9 cellular contexts compared by ENCODE assay signal in genomic region chr12:92136883-92137582, GRCh38. TPM values are rescaled to one million over a fixed set of nuclear protein-coding genes. Genes with fewer than 3 reads are reported as not detected.
DNase-seq lines count a peak whose midpoint lies in the region; ATAC-seq, FAIRE-seq and TF ChIP-seq lines count a peak whose summit lies in the region.
"Had no signal": no experiment of that assay in that cellular context is flagged by ENCODE, and none has a peak within 500 bp of the region (broad histone marks: within the 10 kb centered on the region; RNA-seq: fewer than 3 reads in every experiment).

No MANE protein-coding gene starts in this region.

- H3K9me3 ChIP-seq in HepG2 (ENCODE audit: low read length) (no peaks in the 10 kb centered on the region), vagina (no peaks in the 10 kb centered on the region)
- H3K9me3 ChIP-seq: SJCRH30 had no signal

- peak; percentile 96 for DNase-seq in COLO829 (ENCODE audit: low spot score)
- DNase-seq in HuH-7.5 (ENCODE audit: low spot score): peak; percentile 20
- DNase-seq in amniotic stem cell (lab: John Stamatoyannopoulos, UW): peak; percentile 80
- peak; percentile 65 for DNase-seq in HepG2 (ENCODE audit: low spot score)
- no peak for DNase-seq in vagina (ENCODE audit: extremely low spot score in 2 of 2)
- DNase-seq in H7: no peak
- no peak for DNase-seq in NCI-H82 treated with DMSO at 0.1 percent for 48 hours (lab: John Stamatoyannopoulos, UW; ENCODE audit: unreplicated experiment)

- peak overlapping the region; percentile 43 for H3K4me2 ChIP-seq in HepG2 (ENCODE audit: low read depth, low read length)

- no peak overlapping the region for H3K9ac ChIP-seq in HepG2 (ENCODE audit: insufficient read depth, low read depth, low read length)

- TF ChIP-seq RAD21 in HepG2 (CRISPR knock-in tag; IDR thresholded peaks at IDR 0.05): no peak

- H3K4me1 ChIP-seq in HepG2 (ENCODE audit: insufficient read depth, low read length) (peaks cover 62% of the 10 kb centered on the region), vagina (peaks cover 71% of the 10 kb centered on the region)

- intact Hi-C loops in HepG2 (cut with micrococcal nuclease; ENCODE audit: unreplicated experiment): loop anchor here (2.0 to 5.0 kb wide), 2 partner anchors 66 to 365 kb away; no protein-coding TSS in a partner anchor
- intact Hi-C loops in vagina (cut with DNase I): no loop called here

- H3K27ac ChIP-seq in HepG2 (ENCODE audit: extremely low read length, insufficient read depth, low read length) (peak overlapping the region; percentile 42), vagina (peak overlapping the region; percentile 100)
- H3K27ac ChIP-seq: SJCRH30 had no signal

- H3K4me3 ChIP-seq in HepG2 (replicated peaks in 1 of 3; ENCODE audit: insufficient read depth in 1 of 3, low read depth in 2 of 3, low read length in 3 of 3) (peak overlapping the region in 1 of 3 experiments; percentile 14; a peak in 1 of 6 replicates), vagina (peak overlapping the region; percentile 84 to 85), H7 (ENCODE audit: insufficient read depth, low read depth, low read length) (no peak overlapping the region)
- H3K4me3 ChIP-seq: SJCRH30 had no signal

- H3K27me3 ChIP-seq in HepG2 (ENCODE audit: control insufficient read depth in 1 of 2, insufficient read depth in 2 of 2, low read length in 2 of 2): no peaks in the 10 kb centered on the region
- no peaks in the 10 kb centered on the region for H3K27me3 ChIP-seq in vagina
- no peaks in the 10 kb centered on the region for H3K27me3 ChIP-seq in H7 (ENCODE audit: control insufficient read depth, insufficient read depth, low read length)
- H3K27me3 ChIP-seq: SJCRH30 had no signal

- CTCF ChIA-PET in HepG2 (lab: Yijun Ruan, JAX; ENCODE audit: low intra/inter-chr PET ratio, low total read pairs): no interaction called here

- peak; percentile 53 for FAIRE-seq in HepG2 (lab: Jason Lieb, UNC)

- TF ChIP-seq POLR2A in HepG2 (IDR thresholded peaks at IDR 0.05; ENCODE audit: insufficient read depth in 1 of 2, low read depth in 2 of 2, low read length in 2 of 2) (no peak), vagina (IDR thresholded peaks at IDR 0.05) (no peak)

- H3K36me3 ChIP-seq in HepG2 (replicated peaks in 1 of 2; ENCODE audit: control insufficient read depth in 1 of 2, insufficient read depth in 2 of 2, low read length in 2 of 2): no peaks in the 10 kb centered on the region
- peaks cover 4 to 5% of the 10 kb centered on the region in 2 donors for H3K36me3 ChIP-seq in vagina
- H3K36me3 ChIP-seq in H7 (replicated peaks; ENCODE audit: control insufficient read depth, insufficient read depth, low read length): no peaks in the 10 kb centered on the region

- TF ChIP-seq EP300 in HepG2 (IDR thresholded peaks at IDR 0.05; ENCODE audit: low read depth in 2 of 2, low read length in 2 of 2) (0 out of 4 replicates have a peak, but pooled peaks of 1 of the 2 experiments have one; percentile 12), HepG2 (CRISPR knock-in tag; IDR thresholded peaks at IDR 0.05; ENCODE audit: borderline replicate concordance) (no peak)

- ATAC-seq in HepG2 (peak; percentile 86), HG02840 (IDR thresholded peaks at IDR 0.05; ENCODE audit: low FRiP score, unreplicated experiment) (no peak)

- H3K79me2 ChIP-seq in HepG2 (ENCODE audit: insufficient read depth, low read length): peaks cover 33% of the 10 kb centered on the region

- in situ Hi-C loops in HepG2 (cut with HindIII; ENCODE audit: extremely low pct_ligation_motif_present, low pct_unique_long_range_greater_than_20kb): no loop called here

- TF ChIP-seq CTCF in HepG2 (CRISPR knock-in tag; IDR thresholded peaks at IDR 0.05) (no peak), vagina (IDR thresholded peaks at IDR 0.05) (no peak)

- 34% methylated on average over 3 of the region's 3 CpGs for WGBS in HepG2 (ENCODE audit: low lambda C conversion rate)

- no TSS peak for BruUV-seq in HepG2 (replicated peaks; lab: Mats Ljungman, UMichigan)

- POLR2A ChIA-PET in HepG2 (lab: Yijun Ruan, JAX): interaction anchor here (1.1 to 2.3 kb wide), 3 partner anchors 9 to 72 kb away, joined by 7 to 50 read pairs (median 13); partner anchors contain the start of gene BTG1

- H4K20me1 ChIP-seq in HepG2 (ENCODE audit: insufficient read depth, low read length): peaks cover 21% of the 10 kb centered on the region

- no peak overlapping the region for H2AFZ ChIP-seq in HepG2 (ENCODE audit: low read length)

TF ChIP-seq in HepG2, 621 proteins besides CTCF, POLR2A, EP300 and RAD21 (continues in another document):
- TF ChIP-seq ZNF124 (CRISPR knock-in tag; IDR thresholded peaks at IDR 0.05): no peak
- no peak for TF ChIP-seq ZFP37 (CRISPR knock-in tag; IDR thresholded peaks at IDR 0.05; ENCODE audit: borderline replicate concordance)
- peak in 1 of 2 experiments; percentile 90; a peak in 2 of 4 replicates for TF ChIP-seq ATF4 (CRISPR knock-in tag; IDR thresholded peaks at IDR 0.05)
- TF ChIP-seq SRSF9 (IDR thresholded peaks at IDR 0.05; ENCODE audit: borderline replicate concordance, insufficient read depth, low read depth, low read length, poor library complexity, severe bottlenecking): no peak
- peak; percentile 91 for TF ChIP-seq BCL6 (CRISPR knock-in tag; IDR thresholded peaks at IDR 0.05)
- TF ChIP-seq ZNF263 (CRISPR knock-in tag; IDR thresholded peaks at IDR 0.05): no peak
- no peak for TF ChIP-seq KDM3A (CRISPR knock-in tag; IDR thresholded peaks at IDR 0.05; ENCODE audit: low read depth)
- TF ChIP-seq HMGXB4 (CRISPR knock-in tag; IDR thresholded peaks at IDR 0.05; ENCODE audit: borderline replicate concordance in 1 of 2, low read depth in 1 of 2): no peak
- 0 out of 2 replicates have a peak, but pooled peaks have one; percentile 74 for TF ChIP-seq SSRP1 (CRISPR knock-in tag; IDR thresholded peaks at IDR 0.05)
- TF ChIP-seq SOX6 (IDR thresholded peaks at IDR 0.05): no peak
- peak; percentile 77 for TF ChIP-seq SOX6 (CRISPR knock-in tag; IDR thresholded peaks at IDR 0.05)
- TF ChIP-seq SOX13 (IDR thresholded peaks at IDR 0.05): no peak
- peak in 1 of 2 experiments; percentile 79; a peak in 2 of 4 replicates for TF ChIP-seq SOX13 (CRISPR knock-in tag; conservative IDR thresholded peaks at IDR 0.05 in 1 of 2, IDR thresholded peaks at IDR 0.05 in 1 of 2)
- TF ChIP-seq RXRB (CRISPR knock-in tag; IDR thresholded peaks at IDR 0.05; ENCODE audit: borderline replicate concordance): no peak
- peak; percentile 42; the same call in 1 of the 2 replicates for TF ChIP-seq CEBPB (IDR thresholded peaks at IDR 0.05; ENCODE audit: borderline replicate concordance, low read depth, low read length)
- TF ChIP-seq KAT8 (CRISPR knock-in tag; IDR thresholded peaks at IDR 0.05): 0 out of 2 replicates have a peak, but pooled peaks have one; percentile 24
- TF ChIP-seq SNAPC5 (CRISPR knock-in tag; IDR thresholded peaks at IDR 0.05; ENCODE audit: borderline replicate concordance): no peak

RNA-seq across cellular contexts. Expression of gene BTG1, which starts 8.6 kb away (rescaled TPM):
- 7.5 and 9.8 TPM in 2 replicates for total RNA-seq in HepG2 (2016; rRNA removed; fragmentation: Illumina TruSeq; extraction: Trizol)
- 2.4 and 5.7 TPM in 2 replicates for total RNA-seq in HepG2 (2016; cell fraction: cytosol; rRNA removed; fragmentation: Illumina TruSeq; extraction: Trizol; ENCODE audit: low read depth)
- 5.9 and 8.9 TPM in 2 replicates for total RNA-seq in HepG2 (2016; cell fraction: insoluble cytoplasmic fraction; rRNA removed; fragmentation: Illumina TruSeq; extraction: Trizol)
- 8.8 and 11.0 TPM in 2 replicates for total RNA-seq in HepG2 (2016; cell fraction: membrane; rRNA removed; fragmentation: Illumina TruSeq; extraction: Trizol)
- total RNA-seq in HepG2 (2016; cell fraction: nucleus; rRNA removed; fragmentation: Illumina TruSeq; extraction: Trizol): 15.4 TPM in 2 replicates
- 16.7 and 20.2 TPM in 2 replicates for polyA plus RNA-seq in HepG2 (2011; rRNA removed)
- 12.2 and 14.4 TPM in 2 replicates for polyA plus RNA-seq in HepG2 (2011; cell fraction: cytosol; rRNA removed)
- polyA plus RNA-seq in HepG2 (2011; cell fraction: nucleus; rRNA removed): 6.9 and 13.9 TPM in 2 replicates
- 22.3 and 32.9 TPM in 2 replicates for polyA plus RNA-seq in HepG2 (2012)
- polyA plus RNA-seq in HepG2 (2016; cell fraction: cytosol; fragmentation: Illumina TruSeq; extraction: Trizol; ENCODE audit: low read depth): 5.9 and 6.6 TPM in 2 replicates
- polyA plus RNA-seq in HepG2 (2016; cell fraction: insoluble cytoplasmic fraction; fragmentation: Illumina TruSeq; extraction: Trizol; ENCODE audit: low read depth): 13.5 and 13.8 TPM in 2 replicates
- polyA plus RNA-seq in HepG2 (2016; cell fraction: membrane; fragmentation: Illumina TruSeq; extraction: Trizol; ENCODE audit: low read depth): 14.3 TPM in 2 replicates
- 12.5 and 15.4 TPM in 2 replicates for polyA plus RNA-seq in HepG2 (2016; cell fraction: nucleus; fragmentation: Illumina TruSeq; extraction: Trizol; ENCODE audit: insufficient read depth, low read depth)
- polyA minus RNA-seq in HepG2 (2011; rRNA and poly(A)+ RNA removed; ENCODE audit: low replicate concordance): 33.4 and 51.6 TPM in 2 replicates
- polyA minus RNA-seq in HepG2 (2011; cell fraction: cytosol; rRNA and poly(A)+ RNA removed): 10.3 and 17.6 TPM in 2 replicates
- 40.3 and 44.8 TPM in 2 replicates for polyA minus RNA-seq in HepG2 (2011; cell fraction: nucleus; rRNA and poly(A)+ RNA removed)
- 73.7 TPM for total RNA-seq in vagina
- total RNA-seq in H7 (2014; rRNA removed; shearing (Covaris generic)): 4.6 and 5.1 TPM in 2 replicates

Comparison
In these comparisons a context has a peak if more than half of its experiments do, and no peak if none do; other contexts are left out.
1. DNase-seq: peak in COLO829 (single experiment), HuH-7.5 (single experiment), amniotic stem cell (single experiment) and HepG2 (single experiment); none in vagina (0 of 2), H7 (single experiment) and NCI-H82 treated with DMSO at 0.1 percent for 48 hours (single experiment).